10 cellular contexts compared by ENCODE assay signal in genomic region chr20:35453647-35454046, GRCh38. TPM values are rescaled to one million over a fixed set of nuclear protein-coding genes. Genes with fewer than 3 reads are reported as not detected.
DNase-seq lines count a peak whose midpoint lies in the region; ATAC-seq and TF ChIP-seq lines count a peak whose summit lies in the region.
"Had no signal": no experiment of that assay in that cellular context is flagged by ENCODE, and none has a peak within 500 bp of the region (broad histone marks: within the 10 kb centered on the region; RNA-seq: fewer than 3 reads in every experiment).

No MANE protein-coding gene starts in this region.

- peaks cover 26% of the 10 kb centered on the region for H3K79me2 ChIP-seq in hepatocyte

- peak overlapping the region; percentile 85 for H3K4me3 Mint-ChIP-seq in activated T-cell treated with anti-CD3 and anti-CD28 coated beads, Interleukin-2, amount 50 U/mL, for 4 hours
- H3K4me3 Mint-ChIP-seq in T-helper 17 cell = peak overlapping the region; percentile 92
- H3K4me3 Mint-ChIP-seq in stimulated activated effector memory CD8-positive, alpha-beta T cell treated with anti-CD3 and anti-CD28 coated beads, Interleukin-12 subunit alpha, Interleukin-12 subunit beta, amount 100 ng/mL, for 72 hours = peak overlapping the region; percentile 83

- peaks cover 12% of the 10 kb centered on the region for H3K4me1 ChIP-seq in hepatocyte (ENCODE audit: insufficient read depth)
- H3K4me1 ChIP-seq: uterus had no signal

- ATAC-seq in activated T-cell treated with anti-CD3 and anti-CD28 coated beads, Interleukin-2, amount 50 U/mL, for 4 hours = no peak
- no peak for ATAC-seq in T-helper 17 cell
- no peak for ATAC-seq in stimulated activated effector memory CD8-positive, alpha-beta T cell treated with anti-CD3 and anti-CD28 coated beads, Interleukin-12 subunit alpha, Interleukin-12 subunit beta, amount 100 ng/mL, for 72 hours
- ATAC-seq in HG03378 (IDR thresholded peaks at IDR 0.05; ENCODE audit: unreplicated experiment) = no peak

- H3K36me3 ChIP-seq in hepatocyte (replicated peaks; ENCODE audit: insufficient read depth, low read depth) = no peaks in the 10 kb centered on the region
- H3K36me3 ChIP-seq: uterus had no signal

- H3K36me3 Mint-ChIP-seq in activated T-cell treated with anti-CD3 and anti-CD28 coated beads, Interleukin-2, amount 50 U/mL, for 4 hours (ENCODE audit: insufficient read depth) = no peaks in the 10 kb centered on the region
- no peaks in the 10 kb centered on the region for H3K36me3 Mint-ChIP-seq in T-helper 17 cell (ENCODE audit: low read depth)
- H3K36me3 Mint-ChIP-seq in stimulated activated effector memory CD8-positive, alpha-beta T cell treated with anti-CD3 and anti-CD28 coated beads, Interleukin-12 subunit alpha, Interleukin-12 subunit beta, amount 100 ng/mL, for 72 hours = peaks cover 6% of the 10 kb centered on the region

- H3K4me3 ChIP-seq in hepatocyte = no peak overlapping the region

- no peak overlapping the region for H2AFZ ChIP-seq in hepatocyte

- H3K27me3 ChIP-seq in hepatocyte = no peaks in the 10 kb centered on the region
- H3K27me3 ChIP-seq: uterus had no signal

- TF ChIP-seq CTCF in hepatocyte (IDR thresholded peaks at IDR 0.05; ENCODE audit: poor library complexity) = no peak

- peak overlapping the region; percentile 81 for H3K4me2 ChIP-seq in hepatocyte

- H3K27ac Mint-ChIP-seq in T-helper 17 cell = peak overlapping the region; percentile 95
- no peak overlapping the region for H3K27ac Mint-ChIP-seq in stimulated activated effector memory CD8-positive, alpha-beta T cell treated with anti-CD3 and anti-CD28 coated beads, Interleukin-12 subunit alpha, Interleukin-12 subunit beta, amount 100 ng/mL, for 72 hours

- WGBS in hepatocyte (ENCODE audit: low lambda C conversion rate, missing lambda C conversion rate) = 87% methylated on average over 7 of the region's 7 CpGs

- DNase-seq in activated T-cell treated with anti-CD3 and anti-CD28 coated beads, Interleukin-2, amount 50 U/mL, for 4 hours = no peak
- DNase-seq in activated T-cell treated with anti-CD3 and anti-CD28 coated beads for 4 hours = no peak
- no peak for DNase-seq in T-helper 17 cell
- no peak for DNase-seq in hepatocyte (ENCODE audit: low spot score)
- DNase-seq in stimulated activated effector memory CD8-positive, alpha-beta T cell treated with anti-CD3 and anti-CD28 coated beads, Interleukin-12 subunit alpha, Interleukin-12 subunit beta, amount 100 ng/mL, for 72 hours (ENCODE audit: low spot score in 2 of 2) = no peak
- no peak for DNase-seq in amniotic stem cell (lab: John Stamatoyannopoulos, UW)
- DNase-seq in NCI-H2107 (lab: John Stamatoyannopoulos, UW) = no peak
- DNase-seq: uterus had no signal

- H4K20me1 ChIP-seq in hepatocyte (ENCODE audit: insufficient read depth, poor library complexity, severe bottlenecking) = no peaks in the 10 kb centered on the region

- H3K9me3 ChIP-seq in T-helper 17 cell (ENCODE audit: control insufficient read depth, low read length, poor library complexity, severe bottlenecking) (no peaks in the 10 kb centered on the region), hepatocyte (ENCODE audit: low read depth) (no peaks in the 10 kb centered on the region)
- H3K9me3 ChIP-seq: uterus had no signal

- H3K27me3 Mint-ChIP-seq in activated T-cell treated with anti-CD3 and anti-CD28 coated beads, Interleukin-2, amount 50 U/mL, for 4 hours (ENCODE audit: low read depth) = no peaks in the 10 kb centered on the region
- H3K27me3 Mint-ChIP-seq in T-helper 17 cell = no peaks in the 10 kb centered on the region

- H3K9me2 ChIP-seq in hepatocyte (replicated peaks; ENCODE audit: insufficient read depth) = no peaks in the 10 kb centered on the region

- peak overlapping the region; percentile 98 for H3K27ac ChIP-seq in hepatocyte

- H3K4me1 Mint-ChIP-seq in activated T-cell treated with anti-CD3 and anti-CD28 coated beads, Interleukin-2, amount 50 U/mL, for 4 hours (ENCODE audit: low read depth) = peaks cover 23% of the 10 kb centered on the region
- peaks cover 5% of the 10 kb centered on the region for H3K4me1 Mint-ChIP-seq in T-helper 17 cell
- peaks cover 8% of the 10 kb centered on the region for H3K4me1 Mint-ChIP-seq in stimulated activated effector memory CD8-positive, alpha-beta T cell treated with anti-CD3 and anti-CD28 coated beads, Interleukin-12 subunit alpha, Interleukin-12 subunit beta, amount 100 ng/mL, for 72 hours

- H3K9me3 Mint-ChIP-seq in activated T-cell treated with anti-CD3 and anti-CD28 coated beads, Interleukin-2, amount 50 U/mL, for 4 hours = no peaks in the 10 kb centered on the region
- H3K9me3 Mint-ChIP-seq in stimulated activated effector memory CD8-positive, alpha-beta T cell treated with anti-CD3 and anti-CD28 coated beads, Interleukin-12 subunit alpha, Interleukin-12 subunit beta, amount 100 ng/mL, for 72 hours = no peaks in the 10 kb centered on the region

RNA-seq across cellular contexts. Expression of gene CEP250, which starts 1.8 kb away (rescaled TPM):
- 10 to 100 TPM; 27.7 to 31.9 (median 30.9) TPM for total RNA-seq in activated T-cell treated with anti-CD3 and anti-CD28 coated beads, Interleukin-2, amount 50 U/mL, for 4 hours
- total RNA-seq in T-helper 17 cell (10 to 100 TPM; 36.6 to 44.4 TPM), hepatocyte (9.6 and 12.4 TPM in 2 replicates)
- polyA plus RNA-seq in hepatocyte = 18.5 and 23.4 TPM in 2 replicates

RNA-seq across cellular contexts. Expression of gene GDF5, which starts 15.6 kb away (rescaled TPM):
- not detected for total RNA-seq in activated T-cell treated with anti-CD3 and anti-CD28 coated beads, Interleukin-2, amount 50 U/mL, for 4 hours
- total RNA-seq in T-helper 17 cell = not detected
- 1.0 and 1.6 TPM in 2 replicates for total RNA-seq in hepatocyte
- 2.0 and 2.7 TPM in 2 replicates for polyA plus RNA-seq in hepatocyte
- total RNA-seq: activated CD8-positive, alpha-beta memory T cell treated with anti-CD3 and anti-CD28 coated beads for 36 hours had no signal

RNA-seq across cellular contexts. Expression of gene UQCC1, which starts 41.9 kb away (rescaled TPM):
- 10 to 100 TPM; 58.1 to 61.7 (median 58.5) TPM for total RNA-seq in activated T-cell treated with anti-CD3 and anti-CD28 coated beads, Interleukin-2, amount 50 U/mL, for 4 hours
- total RNA-seq in T-helper 17 cell (10 to 100 TPM; 24.9 to 32.0 TPM), hepatocyte (28.2 and 31.8 TPM in 2 replicates)
- polyA plus RNA-seq in hepatocyte = 33.1 and 38.8 TPM in 2 replicates
